In genomic region chr19:28521614-28522544, GRCh38 we compare ENCODE assay signal across 29 cellular contexts.
"Had no signal": no experiment of that assay in that cellular context is flagged by ENCODE, and none has a peak within 500 bp of the region (broad histone marks: within the 10 kb centered on the region; RNA-seq: fewer than 3 reads in every experiment).

No MANE protein-coding gene starts in this region.

- H3K4me1 Mint-ChIP-seq: activated naive CD4-positive, alpha-beta T cell treated with anti-CD3 and anti-CD28 coated beads, Interleukin-2, amount 10 ng/mL, durations not matched to agents 7 days and 5 days; activated naive CD8-positive, alpha-beta T cell treated with anti-CD3 and anti-CD28 coated beads, Interleukin-2, amount 50 U/mL, for 24 hours had no signal

- H3K36me3 Mint-ChIP-seq: activated CD4-positive, alpha-beta memory T cell treated with anti-CD3 and anti-CD28 coated beads for 36 hours; activated naive CD4-positive, alpha-beta T cell treated with anti-CD3 and anti-CD28 coated beads, Interleukin-2, amount 10 ng/mL, durations not matched to agents 7 days and 5 days; activated naive CD8-positive, alpha-beta T cell; brain had no signal

- H3K4me1 ChIP-seq: SJCRH30 had no signal

- H3K36me3 ChIP-seq: SJCRH30 had no signal

- DNase-seq: activated CD4-positive, alpha-beta memory T cell treated with anti-CD3 and anti-CD28 coated beads for 36 hours; activated CD4-positive, alpha-beta T cell treated with anti-CD3 and anti-CD28 coated beads, Interleukin-2, amount 50 U/mL, for 1 hour; activated CD8-positive, alpha-beta memory T cell treated with anti-CD3 and anti-CD28 coated beads, Interleukin-2, amount 50 U/mL, for 4 hours; activated effector memory CD4-positive, alpha-beta T cell treated with Interleukin-2 at 50 U/mL for 16 hours; activated naive CD4-positive, alpha-beta T cell treated with anti-CD3 and anti-CD28 coated beads, Interleukin-2, amount 10 ng/mL, durations not matched to agents 7 days and 5 days; activated naive CD8-positive, alpha-beta T cell treated with anti-CD3 and anti-CD28 coated beads, Interleukin-2, amount 50 U/mL, for 24 hours; activated T-cell treated with anti-CD3 and anti-CD28 coated beads for 4 hours; activated T-cell treated with anti-CD3 and anti-CD28 coated beads, Interleukin-2, amount 50 U/mL, for 48 hours; anterior cingulate cortex; central memory CD4-positive, alpha-beta T cell; MM.1S; MV-4-11; NCI-H1105; NCI-H1417 treated with DMSO at 0.1 percent for 48 hours; NCI-H187 treated with DMSO at 0.1 percent for 48 hours; NCI-H2081 treated with DMSO at 0.1 percent for 48 hours; NCI-H226; NCI-H446 treated with DMSO at 0.1 percent for 48 hours; NCI-H524; NCI-H69; NCI-H82; NK-92 treated with Interleukin-12 subunit alpha and Interleukin-12 subunit beta, amount 100 ng/mL, for 24 hours; SHP77; SJCRH30; T1000 had no signal

- H3K9me3 Mint-ChIP-seq: activated CD4-positive, alpha-beta memory T cell treated with anti-CD3 and anti-CD28 coated beads for 36 hours; activated naive CD8-positive, alpha-beta T cell treated with anti-CD3 and anti-CD28 coated beads, Interleukin-2, amount 50 U/mL, for 24 hours; brain had no signal

- H3K27me3 Mint-ChIP-seq: activated CD4-positive, alpha-beta memory T cell treated with anti-CD3 and anti-CD28 coated beads for 36 hours; activated naive CD4-positive, alpha-beta T cell treated with anti-CD3 and anti-CD28 coated beads, Interleukin-2, amount 10 ng/mL, durations not matched to agents 7 days and 5 days; activated naive CD8-positive, alpha-beta T cell; activated naive CD8-positive, alpha-beta T cell treated with anti-CD3 and anti-CD28 coated beads, Interleukin-2, amount 50 U/mL, for 24 hours; brain had no signal

- H3K4me2 ChIP-seq: KMS-11 had no signal

- H3K4me3 Mint-ChIP-seq: activated CD4-positive, alpha-beta memory T cell treated with anti-CD3 and anti-CD28 coated beads for 36 hours; activated naive CD4-positive, alpha-beta T cell treated with anti-CD3 and anti-CD28 coated beads, Interleukin-2, amount 10 ng/mL, durations not matched to agents 7 days and 5 days; activated naive CD8-positive, alpha-beta T cell; activated naive CD8-positive, alpha-beta T cell treated with anti-CD3 and anti-CD28 coated beads, Interleukin-2, amount 50 U/mL, for 24 hours; brain had no signal

- H3K27ac Mint-ChIP-seq: activated CD4-positive, alpha-beta memory T cell treated with anti-CD3 and anti-CD28 coated beads for 36 hours; activated naive CD4-positive, alpha-beta T cell treated with anti-CD3 and anti-CD28 coated beads, Interleukin-2, amount 10 ng/mL, durations not matched to agents 7 days and 5 days; activated naive CD8-positive, alpha-beta T cell; activated naive CD8-positive, alpha-beta T cell treated with anti-CD3 and anti-CD28 coated beads, Interleukin-2, amount 50 U/mL, for 24 hours; brain had no signal

- ATAC-seq: activated naive CD8-positive, alpha-beta T cell treated with anti-CD3 and anti-CD28 coated beads, Interleukin-2, amount 50 U/mL, for 24 hours had no signal

- H3K4me3 ChIP-seq: SJCRH30, SK-N-MC had no signal

- H3K27ac ChIP-seq: KMS-11, SJCRH30, SK-N-MC had no signal
